ENCODE assay signal across 22 cellular contexts in the genomic region with DNA sequence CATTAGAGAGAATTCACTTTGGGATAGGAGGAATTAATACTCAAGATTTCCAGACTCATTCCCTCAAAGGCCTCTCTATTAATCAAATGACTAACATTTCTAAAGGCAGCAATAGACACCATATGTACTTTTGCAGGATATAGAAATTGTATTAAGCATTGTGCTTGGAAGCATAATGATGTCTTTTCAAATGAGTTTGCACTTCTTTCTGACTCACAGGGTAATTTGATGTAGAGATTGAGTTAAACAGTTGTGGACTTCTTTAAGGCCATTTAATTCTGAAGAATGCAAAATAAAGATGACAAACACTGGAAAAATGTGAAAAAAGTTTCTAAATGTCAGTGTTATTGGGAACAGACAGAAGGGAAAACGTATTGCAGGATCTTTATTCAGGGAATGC.
DNase-seq lines count a peak whose midpoint lies in the region; ATAC-seq and TF ChIP-seq lines count a peak whose summit lies in the region.
"Had no signal": no experiment of that assay in that cellular context is flagged by ENCODE, and none has a peak within 500 bp of the region (broad histone marks: within the 10 kb centered on the region; RNA-seq: fewer than 3 reads in every experiment).

No MANE protein-coding gene starts in this region.

- H3K27ac Mint-ChIP-seq in chondrocyte (ENCODE audit: unreplicated experiment): no peak overlapping the region
- H3K27ac Mint-ChIP-seq: activated CD4-positive, alpha-beta T cell treated with anti-CD3 and anti-CD28 coated beads for 36 hours; activated CD8-positive, alpha-beta memory T cell treated with anti-CD3 and anti-CD28 coated beads, Interleukin-2, amount 10 ng/mL, durations not matched to agents 7 days and 5 days; naive B cell; type B pancreatic cell had no signal

- no peaks in the 10 kb centered on the region for H3K36me3 Mint-ChIP-seq in chondrocyte (ENCODE audit: low read depth)
- H3K36me3 Mint-ChIP-seq: activated CD8-positive, alpha-beta memory T cell treated with anti-CD3 and anti-CD28 coated beads, Interleukin-2, amount 10 ng/mL, durations not matched to agents 7 days and 5 days; naive B cell; type B pancreatic cell had no signal

- TF ChIP-seq CTCF in chondrocyte (IDR thresholded peaks at IDR 0.05): no peak

- DNase-seq in EH (ENCODE audit: low read depth) (peak; percentile 85), SK-MEL-5 (ENCODE audit: low read depth, low spot score) (peak; percentile 38), fibroblast of peridontal ligament (ENCODE audit: extremely low read depth) (peak; percentile 60), renal cortical epithelial cell (ENCODE audit: low read depth) (peak; percentile 66), chondrocyte (ENCODE audit: low spot score) (no peak)
- DNase-seq in activated CD4-positive, alpha-beta T cell treated with anti-CD3 and anti-CD28 coated beads for 4 hours: no peak
- DNase-seq: activated CD4-positive, alpha-beta T cell treated with anti-CD3 and anti-CD28 coated beads for 36 hours; activated CD8-positive, alpha-beta memory T cell treated with anti-CD3 and anti-CD28 coated beads, Interleukin-2, amount 10 ng/mL, durations not matched to agents 7 days and 5 days; C1 segment of cervical spinal cord; erythroblast; GF-D8; heart right ventricle; naive B cell; NCI-H1092; NCI-H2029 treated with DMSO at 0.1 percent for 48 hours; NCI-H510A treated with DMSO at 0.1 percent for 48 hours; sigmoid colon; stimulated activated CD4-positive, alpha-beta T cell treated with anti-CD3 and anti-CD28 coated beads, Interleukin-2, amount 100 ng/mL, for 24 hours; stimulated activated naive CD8-positive, alpha-beta T cell treated with anti-CD3 and anti-CD28 coated beads, Interleukin-15, Interleukin-2, amounts not matched to agents 100 U/mL and 50 U/mL, for 24 hours had no signal

- no peak overlapping the region for H3K4me3 Mint-ChIP-seq in chondrocyte (ENCODE audit: unreplicated experiment)
- H3K4me3 Mint-ChIP-seq: activated CD4-positive, alpha-beta T cell treated with anti-CD3 and anti-CD28 coated beads for 36 hours; activated CD8-positive, alpha-beta memory T cell treated with anti-CD3 and anti-CD28 coated beads, Interleukin-2, amount 10 ng/mL, durations not matched to agents 7 days and 5 days; naive B cell; type B pancreatic cell had no signal

- peaks cover 18% of the 10 kb centered on the region for H3K4me1 Mint-ChIP-seq in chondrocyte (ENCODE audit: low read depth)
- H3K4me1 Mint-ChIP-seq: activated CD4-positive, alpha-beta T cell treated with anti-CD3 and anti-CD28 coated beads for 36 hours; activated CD8-positive, alpha-beta memory T cell treated with anti-CD3 and anti-CD28 coated beads, Interleukin-2, amount 10 ng/mL, durations not matched to agents 7 days and 5 days; naive B cell had no signal

- no peaks in the 10 kb centered on the region for H3K27me3 Mint-ChIP-seq in chondrocyte (ENCODE audit: low read depth)

- in situ Hi-C loops in SK-MEL-5 (cut with HindIII; ENCODE audit: low pct_unique_long_range_greater_than_20kb, low sequenced_read_pairs): no loop called here

- no peak for ATAC-seq in HG03571 (IDR thresholded peaks at IDR 0.05; ENCODE audit: unreplicated experiment)
- ATAC-seq in HG03159 (IDR thresholded peaks at IDR 0.05; ENCODE audit: unreplicated experiment): no peak
- ATAC-seq: activated CD4-positive, alpha-beta T cell treated with anti-CD3 and anti-CD28 coated beads for 36 hours; activated CD8-positive, alpha-beta memory T cell treated with anti-CD3 and anti-CD28 coated beads, Interleukin-2, amount 10 ng/mL, durations not matched to agents 7 days and 5 days; heart right ventricle; stimulated activated naive CD8-positive, alpha-beta T cell treated with anti-CD3 and anti-CD28 coated beads, Interleukin-15, Interleukin-2, amounts not matched to agents 100 U/mL and 50 U/mL, for 24 hours had no signal

- no peaks in the 10 kb centered on the region for H3K9me3 Mint-ChIP-seq in chondrocyte (ENCODE audit: low read depth)

Comparison
In these comparisons a context has a peak if more than half of its experiments do, and no peak if none do; other contexts are left out.
1. DNase-seq: peak in EH (single experiment), SK-MEL-5 (single experiment), fibroblast of peridontal ligament (single experiment) and renal cortical epithelial cell (single experiment); none in chondrocyte (single experiment) and activated CD4-positive, alpha-beta T cell treated with anti-CD3 and anti-CD28 coated beads for 4 hours (0 of 2).